Comparison of ENCODE assay signal across 1 cellular context in the genomic region with DNA sequence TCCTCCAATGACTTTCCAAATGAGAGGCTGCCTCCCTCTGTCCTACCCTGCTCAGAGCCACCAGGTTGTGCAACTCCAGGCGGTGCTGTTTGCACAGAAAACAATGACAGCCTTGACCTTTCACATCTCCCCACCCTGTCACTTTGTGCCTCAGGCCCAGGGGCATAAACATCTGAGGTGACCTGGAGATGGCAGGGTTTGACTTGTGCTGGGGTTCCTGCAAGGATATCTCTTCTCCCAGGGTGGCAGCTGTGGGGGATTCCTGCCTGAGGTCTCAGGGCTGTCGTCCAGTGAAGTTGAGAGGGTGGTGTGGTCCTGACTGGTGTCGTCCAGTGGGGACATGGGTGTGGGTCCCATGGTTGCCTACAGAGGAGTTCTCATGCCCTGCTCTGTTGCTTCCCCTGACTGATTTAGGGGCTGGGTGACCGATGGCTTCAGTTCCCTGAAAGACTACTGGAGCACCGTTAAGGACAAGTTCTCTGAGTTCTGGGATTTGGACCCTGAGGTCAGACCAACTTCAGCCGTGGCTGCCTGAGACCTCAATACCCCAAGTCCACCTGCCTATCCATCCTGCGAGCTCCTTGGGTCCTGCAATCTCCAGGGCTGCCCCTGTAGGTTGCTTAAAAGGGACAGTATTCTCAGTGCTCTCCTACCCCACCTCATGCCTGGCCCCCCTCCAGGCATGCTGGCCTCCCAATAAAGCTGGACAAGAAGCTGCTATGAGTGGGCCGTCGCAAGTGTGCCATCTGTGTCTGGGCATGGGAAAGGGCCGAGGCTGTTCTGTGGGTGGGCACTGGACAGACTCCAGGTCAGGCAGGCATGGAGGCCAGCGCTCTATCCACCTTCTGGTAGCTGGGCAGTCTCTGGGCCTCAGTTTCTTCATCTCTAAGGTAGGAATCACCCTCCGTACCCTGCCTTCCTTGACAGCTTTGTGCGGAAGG.
TF ChIP-seq lines count a peak whose summit lies in the region.

No MANE protein-coding gene starts in this region.

TF ChIP-seq in HepG2, 621 proteins besides CTCF, POLR2A, EP300 and RAD21 (continued from another document and continues in another):
- TF ChIP-seq, protein P1, sequence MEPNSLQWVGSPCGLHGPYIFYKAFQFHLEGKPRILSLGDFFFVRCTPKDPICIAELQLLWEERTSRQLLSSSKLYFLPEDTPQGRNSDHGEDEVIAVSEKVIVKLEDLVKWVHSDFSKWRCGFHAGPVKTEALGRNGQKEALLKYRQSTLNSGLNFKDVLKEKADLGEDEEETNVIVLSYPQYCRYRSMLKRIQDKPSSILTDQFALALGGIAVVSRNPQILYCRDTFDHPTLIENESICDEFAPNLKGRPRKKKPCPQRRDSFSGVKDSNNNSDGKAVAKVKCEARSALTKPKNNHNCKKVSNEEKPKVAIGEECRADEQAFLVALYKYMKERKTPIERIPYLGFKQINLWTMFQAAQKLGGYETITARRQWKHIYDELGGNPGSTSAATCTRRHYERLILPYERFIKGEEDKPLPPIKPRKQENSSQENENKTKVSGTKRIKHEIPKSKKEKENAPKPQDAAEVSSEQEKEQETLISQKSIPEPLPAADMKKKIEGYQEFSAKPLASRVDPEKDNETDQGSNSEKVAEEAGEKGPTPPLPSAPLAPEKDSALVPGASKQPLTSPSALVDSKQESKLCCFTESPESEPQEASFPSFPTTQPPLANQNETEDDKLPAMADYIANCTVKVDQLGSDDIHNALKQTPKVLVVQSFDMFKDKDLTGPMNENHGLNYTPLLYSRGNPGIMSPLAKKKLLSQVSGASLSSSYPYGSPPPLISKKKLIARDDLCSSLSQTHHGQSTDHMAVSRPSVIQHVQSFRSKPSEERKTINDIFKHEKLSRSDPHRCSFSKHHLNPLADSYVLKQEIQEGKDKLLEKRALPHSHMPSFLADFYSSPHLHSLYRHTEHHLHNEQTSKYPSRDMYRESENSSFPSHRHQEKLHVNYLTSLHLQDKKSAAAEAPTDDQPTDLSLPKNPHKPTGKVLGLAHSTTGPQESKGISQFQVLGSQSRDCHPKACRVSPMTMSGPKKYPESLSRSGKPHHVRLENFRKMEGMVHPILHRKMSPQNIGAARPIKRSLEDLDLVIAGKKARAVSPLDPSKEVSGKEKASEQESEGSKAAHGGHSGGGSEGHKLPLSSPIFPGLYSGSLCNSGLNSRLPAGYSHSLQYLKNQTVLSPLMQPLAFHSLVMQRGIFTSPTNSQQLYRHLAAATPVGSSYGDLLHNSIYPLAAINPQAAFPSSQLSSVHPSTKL (CRISPR knock-in tag; IDR thresholded peaks at IDR 0.05), result peak; percentile 98
- TF ChIP-seq ZNF251 (CRISPR knock-in tag; IDR thresholded peaks at IDR 0.05) (no peak), ZIK1 (CRISPR knock-in tag; IDR thresholded peaks at IDR 0.05; ENCODE audit: borderline replicate concordance, low read depth) (no peak), CBX1 (IDR thresholded peaks at IDR 0.05; ENCODE audit: low read depth) (peak; percentile 73), ZSCAN30 (CRISPR knock-in tag; IDR thresholded peaks at IDR 0.05) (no peak), ELF4 (CRISPR knock-in tag; IDR thresholded peaks at IDR 0.05; ENCODE audit: borderline replicate concordance) (no peak), ZNF619 (CRISPR knock-in tag; IDR thresholded peaks at IDR 0.05) (0 out of 2 replicates have a peak, but pooled peaks have one; percentile 50), ZNF557 (CRISPR knock-in tag; IDR thresholded peaks at IDR 0.05) (0 out of 2 replicates have a peak, but pooled peaks have one; percentile 34), SPEN (CRISPR knock-in tag; IDR thresholded peaks at IDR 0.05; ENCODE audit: low read depth) (peak; percentile 94), XBP1 (CRISPR knock-in tag; IDR thresholded peaks at IDR 0.05) (no peak), BHLHE40 (IDR thresholded peaks at IDR 0.05; ENCODE audit: low read length) (peak; percentile 50), ZNF777 (CRISPR knock-in tag; IDR thresholded peaks at IDR 0.05) (no peak; the same call in none of the 2 replicates), ZFAT (CRISPR knock-in tag; conservative IDR thresholded peaks at IDR 0.05) (no peak), POGZ (CRISPR knock-in tag; IDR thresholded peaks at IDR 0.05) (peak; percentile 49; the same call in 1 of the 2 replicates), KAT7 (CRISPR knock-in tag; IDR thresholded peaks at IDR 0.05; ENCODE audit: borderline replicate concordance) (peak; percentile 73; the same call in 1 of the 2 replicates), DNMT3B (CRISPR knock-in tag; conservative IDR thresholded peaks at IDR 0.05) (peak; percentile 87; the same call in 1 of the 2 replicates), TBP (CRISPR knock-in tag; IDR thresholded peaks at IDR 0.05) (no peak), XRCC5 (optimal IDR thresholded peaks at IDR 0.05; ENCODE audit: low read length) (peak; percentile 78), RORA (CRISPR knock-in tag; IDR thresholded peaks at IDR 0.05) (no peak), HNF4G (IDR thresholded peaks at IDR 0.05; ENCODE audit: borderline replicate concordance, low read depth, low read length) (peak; percentile 96), HNF4G (CRISPR knock-in tag; IDR thresholded peaks at IDR 0.05; ENCODE audit: borderline replicate concordance, low read depth) (peak; percentile 99), ARNT (IDR thresholded peaks at IDR 0.05) (no peak), NCOA2 (CRISPR knock-in tag; IDR thresholded peaks at IDR 0.05) (peak; percentile 99), WIZ (CRISPR knock-in tag; IDR thresholded peaks at IDR 0.05) (no peak), CHD4 (IDR thresholded peaks at IDR 0.05; ENCODE audit: borderline replicate concordance, low read length) (no peak; the same call in 1 of the 2 replicates), MAZ (IDR thresholded peaks at IDR 0.05; ENCODE audit: borderline replicate concordance, low read depth, low read length) (peak; percentile 29; the same call in 1 of the 2 replicates), MAZ (CRISPR knock-in tag; IDR thresholded peaks at IDR 0.05; ENCODE audit: low read depth) (peak; percentile 95), NFIB (CRISPR knock-in tag; IDR thresholded peaks at IDR 0.05; ENCODE audit: borderline replicate concordance) (no peak)
- TF ChIP-seq, protein P2, sequence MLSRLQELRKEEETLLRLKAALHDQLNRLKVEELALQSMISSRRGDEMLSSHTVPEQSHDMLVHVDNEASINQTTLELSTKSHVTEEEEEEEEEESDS (CRISPR knock-in tag; IDR thresholded peaks at IDR 0.05; ENCODE audit: borderline replicate concordance), result no peak
- TF ChIP-seq, protein P3, sequence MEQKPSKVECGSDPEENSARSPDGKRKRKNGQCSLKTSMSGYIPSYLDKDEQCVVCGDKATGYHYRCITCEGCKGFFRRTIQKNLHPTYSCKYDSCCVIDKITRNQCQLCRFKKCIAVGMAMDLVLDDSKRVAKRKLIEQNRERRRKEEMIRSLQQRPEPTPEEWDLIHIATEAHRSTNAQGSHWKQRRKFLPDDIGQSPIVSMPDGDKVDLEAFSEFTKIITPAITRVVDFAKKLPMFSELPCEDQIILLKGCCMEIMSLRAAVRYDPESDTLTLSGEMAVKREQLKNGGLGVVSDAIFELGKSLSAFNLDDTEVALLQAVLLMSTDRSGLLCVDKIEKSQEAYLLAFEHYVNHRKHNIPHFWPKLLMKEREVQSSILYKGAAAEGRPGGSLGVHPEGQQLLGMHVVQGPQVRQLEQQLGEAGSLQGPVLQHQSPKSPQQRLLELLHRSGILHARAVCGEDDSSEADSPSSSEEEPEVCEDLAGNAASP (CRISPR knock-in tag; IDR thresholded peaks at IDR 0.05; ENCODE audit: borderline replicate concordance), result peak; percentile 98
- TF ChIP-seq, protein P4, sequence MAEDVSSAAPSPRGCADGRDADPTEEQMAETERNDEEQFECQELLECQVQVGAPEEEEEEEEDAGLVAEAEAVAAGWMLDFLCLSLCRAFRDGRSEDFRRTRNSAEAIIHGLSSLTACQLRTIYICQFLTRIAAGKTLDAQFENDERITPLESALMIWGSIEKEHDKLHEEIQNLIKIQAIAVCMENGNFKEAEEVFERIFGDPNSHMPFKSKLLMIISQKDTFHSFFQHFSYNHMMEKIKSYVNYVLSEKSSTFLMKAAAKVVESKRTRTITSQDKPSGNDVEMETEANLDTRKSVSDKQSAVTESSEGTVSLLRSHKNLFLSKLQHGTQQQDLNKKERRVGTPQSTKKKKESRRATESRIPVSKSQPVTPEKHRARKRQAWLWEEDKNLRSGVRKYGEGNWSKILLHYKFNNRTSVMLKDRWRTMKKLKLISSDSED (CRISPR knock-in tag; IDR thresholded peaks at IDR 0.05), result no peak
- TF ChIP-seq, protein P5, sequence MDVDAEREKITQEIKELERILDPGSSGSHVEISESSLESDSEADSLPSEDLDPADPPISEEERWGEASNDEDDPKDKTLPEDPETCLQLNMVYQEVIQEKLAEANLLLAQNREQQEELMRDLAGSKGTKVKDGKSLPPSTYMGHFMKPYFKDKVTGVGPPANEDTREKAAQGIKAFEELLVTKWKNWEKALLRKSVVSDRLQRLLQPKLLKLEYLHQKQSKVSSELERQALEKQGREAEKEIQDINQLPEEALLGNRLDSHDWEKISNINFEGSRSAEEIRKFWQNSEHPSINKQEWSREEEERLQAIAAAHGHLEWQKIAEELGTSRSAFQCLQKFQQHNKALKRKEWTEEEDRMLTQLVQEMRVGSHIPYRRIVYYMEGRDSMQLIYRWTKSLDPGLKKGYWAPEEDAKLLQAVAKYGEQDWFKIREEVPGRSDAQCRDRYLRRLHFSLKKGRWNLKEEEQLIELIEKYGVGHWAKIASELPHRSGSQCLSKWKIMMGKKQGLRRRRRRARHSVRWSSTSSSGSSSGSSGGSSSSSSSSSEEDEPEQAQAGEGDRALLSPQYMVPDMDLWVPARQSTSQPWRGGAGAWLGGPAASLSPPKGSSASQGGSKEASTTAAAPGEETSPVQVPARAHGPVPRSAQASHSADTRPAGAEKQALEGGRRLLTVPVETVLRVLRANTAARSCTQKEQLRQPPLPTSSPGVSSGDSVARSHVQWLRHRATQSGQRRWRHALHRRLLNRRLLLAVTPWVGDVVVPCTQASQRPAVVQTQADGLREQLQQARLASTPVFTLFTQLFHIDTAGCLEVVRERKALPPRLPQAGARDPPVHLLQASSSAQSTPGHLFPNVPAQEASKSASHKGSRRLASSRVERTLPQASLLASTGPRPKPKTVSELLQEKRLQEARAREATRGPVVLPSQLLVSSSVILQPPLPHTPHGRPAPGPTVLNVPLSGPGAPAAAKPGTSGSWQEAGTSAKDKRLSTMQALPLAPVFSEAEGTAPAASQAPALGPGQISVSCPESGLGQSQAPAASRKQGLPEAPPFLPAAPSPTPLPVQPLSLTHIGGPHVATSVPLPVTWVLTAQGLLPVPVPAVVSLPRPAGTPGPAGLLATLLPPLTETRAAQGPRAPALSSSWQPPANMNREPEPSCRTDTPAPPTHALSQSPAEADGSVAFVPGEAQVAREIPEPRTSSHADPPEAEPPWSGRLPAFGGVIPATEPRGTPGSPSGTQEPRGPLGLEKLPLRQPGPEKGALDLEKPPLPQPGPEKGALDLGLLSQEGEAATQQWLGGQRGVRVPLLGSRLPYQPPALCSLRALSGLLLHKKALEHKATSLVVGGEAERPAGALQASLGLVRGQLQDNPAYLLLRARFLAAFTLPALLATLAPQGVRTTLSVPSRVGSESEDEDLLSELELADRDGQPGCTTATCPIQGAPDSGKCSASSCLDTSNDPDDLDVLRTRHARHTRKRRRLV (CRISPR knock-in tag; IDR thresholded peaks at IDR 0.05), result 0 out of 2 replicates have a peak, but pooled peaks have one; percentile 11
- TF ChIP-seq, protein P6, sequence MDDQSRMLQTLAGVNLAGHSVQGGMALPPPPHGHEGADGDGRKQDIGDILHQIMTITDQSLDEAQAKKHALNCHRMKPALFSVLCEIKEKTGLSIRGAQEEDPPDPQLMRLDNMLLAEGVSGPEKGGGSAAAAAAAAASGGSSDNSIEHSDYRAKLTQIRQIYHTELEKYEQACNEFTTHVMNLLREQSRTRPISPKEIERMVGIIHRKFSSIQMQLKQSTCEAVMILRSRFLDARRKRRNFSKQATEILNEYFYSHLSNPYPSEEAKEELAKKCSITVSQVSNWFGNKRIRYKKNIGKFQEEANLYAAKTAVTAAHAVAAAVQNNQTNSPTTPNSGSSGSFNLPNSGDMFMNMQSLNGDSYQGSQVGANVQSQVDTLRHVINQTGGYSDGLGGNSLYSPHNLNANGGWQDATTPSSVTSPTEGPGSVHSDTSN (CRISPR knock-in tag; IDR thresholded peaks at IDR 0.05; ENCODE audit: borderline replicate concordance), result 0 out of 2 replicates have a peak, but pooled peaks have one; percentile 49
- TF ChIP-seq, protein P7, sequence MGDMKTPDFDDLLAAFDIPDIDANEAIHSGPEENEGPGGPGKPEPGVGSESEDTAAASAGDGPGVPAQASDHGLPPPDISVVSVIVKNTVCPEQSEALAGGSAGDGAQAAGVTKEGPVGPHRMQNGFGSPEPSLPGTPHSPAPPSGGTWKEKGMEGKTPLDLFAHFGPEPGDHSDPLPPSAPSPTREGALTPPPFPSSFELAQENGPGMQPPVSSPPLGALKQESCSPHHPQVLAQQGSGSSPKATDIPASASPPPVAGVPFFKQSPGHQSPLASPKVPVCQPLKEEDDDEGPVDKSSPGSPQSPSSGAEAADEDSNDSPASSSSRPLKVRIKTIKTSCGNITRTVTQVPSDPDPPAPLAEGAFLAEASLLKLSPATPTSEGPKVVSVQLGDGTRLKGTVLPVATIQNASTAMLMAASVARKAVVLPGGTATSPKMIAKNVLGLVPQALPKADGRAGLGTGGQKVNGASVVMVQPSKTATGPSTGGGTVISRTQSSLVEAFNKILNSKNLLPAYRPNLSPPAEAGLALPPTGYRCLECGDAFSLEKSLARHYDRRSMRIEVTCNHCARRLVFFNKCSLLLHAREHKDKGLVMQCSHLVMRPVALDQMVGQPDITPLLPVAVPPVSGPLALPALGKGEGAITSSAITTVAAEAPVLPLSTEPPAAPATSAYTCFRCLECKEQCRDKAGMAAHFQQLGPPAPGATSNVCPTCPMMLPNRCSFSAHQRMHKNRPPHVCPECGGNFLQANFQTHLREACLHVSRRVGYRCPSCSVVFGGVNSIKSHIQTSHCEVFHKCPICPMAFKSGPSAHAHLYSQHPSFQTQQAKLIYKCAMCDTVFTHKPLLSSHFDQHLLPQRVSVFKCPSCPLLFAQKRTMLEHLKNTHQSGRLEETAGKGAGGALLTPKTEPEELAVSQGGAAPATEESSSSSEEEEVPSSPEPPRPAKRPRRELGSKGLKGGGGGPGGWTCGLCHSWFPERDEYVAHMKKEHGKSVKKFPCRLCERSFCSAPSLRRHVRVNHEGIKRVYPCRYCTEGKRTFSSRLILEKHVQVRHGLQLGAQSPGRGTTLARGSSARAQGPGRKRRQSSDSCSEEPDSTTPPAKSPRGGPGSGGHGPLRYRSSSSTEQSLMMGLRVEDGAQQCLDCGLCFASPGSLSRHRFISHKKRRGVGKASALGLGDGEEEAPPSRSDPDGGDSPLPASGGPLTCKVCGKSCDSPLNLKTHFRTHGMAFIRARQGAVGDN (CRISPR knock-in tag; IDR thresholded peaks at IDR 0.05), result peak; percentile 86
- TF ChIP-seq, protein P8, sequence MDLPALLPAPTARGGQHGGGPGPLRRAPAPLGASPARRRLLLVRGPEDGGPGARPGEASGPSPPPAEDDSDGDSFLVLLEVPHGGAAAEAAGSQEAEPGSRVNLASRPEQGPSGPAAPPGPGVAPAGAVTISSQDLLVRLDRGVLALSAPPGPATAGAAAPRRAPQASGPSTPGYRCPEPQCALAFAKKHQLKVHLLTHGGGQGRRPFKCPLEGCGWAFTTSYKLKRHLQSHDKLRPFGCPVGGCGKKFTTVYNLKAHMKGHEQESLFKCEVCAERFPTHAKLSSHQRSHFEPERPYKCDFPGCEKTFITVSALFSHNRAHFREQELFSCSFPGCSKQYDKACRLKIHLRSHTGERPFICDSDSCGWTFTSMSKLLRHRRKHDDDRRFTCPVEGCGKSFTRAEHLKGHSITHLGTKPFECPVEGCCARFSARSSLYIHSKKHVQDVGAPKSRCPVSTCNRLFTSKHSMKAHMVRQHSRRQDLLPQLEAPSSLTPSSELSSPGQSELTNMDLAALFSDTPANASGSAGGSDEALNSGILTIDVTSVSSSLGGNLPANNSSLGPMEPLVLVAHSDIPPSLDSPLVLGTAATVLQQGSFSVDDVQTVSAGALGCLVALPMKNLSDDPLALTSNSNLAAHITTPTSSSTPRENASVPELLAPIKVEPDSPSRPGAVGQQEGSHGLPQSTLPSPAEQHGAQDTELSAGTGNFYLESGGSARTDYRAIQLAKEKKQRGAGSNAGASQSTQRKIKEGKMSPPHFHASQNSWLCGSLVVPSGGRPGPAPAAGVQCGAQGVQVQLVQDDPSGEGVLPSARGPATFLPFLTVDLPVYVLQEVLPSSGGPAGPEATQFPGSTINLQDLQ (CRISPR knock-in tag; IDR thresholded peaks at IDR 0.05), result peak; percentile 87
